ENCODE assay signal across 8 cellular contexts in the genomic region with DNA sequence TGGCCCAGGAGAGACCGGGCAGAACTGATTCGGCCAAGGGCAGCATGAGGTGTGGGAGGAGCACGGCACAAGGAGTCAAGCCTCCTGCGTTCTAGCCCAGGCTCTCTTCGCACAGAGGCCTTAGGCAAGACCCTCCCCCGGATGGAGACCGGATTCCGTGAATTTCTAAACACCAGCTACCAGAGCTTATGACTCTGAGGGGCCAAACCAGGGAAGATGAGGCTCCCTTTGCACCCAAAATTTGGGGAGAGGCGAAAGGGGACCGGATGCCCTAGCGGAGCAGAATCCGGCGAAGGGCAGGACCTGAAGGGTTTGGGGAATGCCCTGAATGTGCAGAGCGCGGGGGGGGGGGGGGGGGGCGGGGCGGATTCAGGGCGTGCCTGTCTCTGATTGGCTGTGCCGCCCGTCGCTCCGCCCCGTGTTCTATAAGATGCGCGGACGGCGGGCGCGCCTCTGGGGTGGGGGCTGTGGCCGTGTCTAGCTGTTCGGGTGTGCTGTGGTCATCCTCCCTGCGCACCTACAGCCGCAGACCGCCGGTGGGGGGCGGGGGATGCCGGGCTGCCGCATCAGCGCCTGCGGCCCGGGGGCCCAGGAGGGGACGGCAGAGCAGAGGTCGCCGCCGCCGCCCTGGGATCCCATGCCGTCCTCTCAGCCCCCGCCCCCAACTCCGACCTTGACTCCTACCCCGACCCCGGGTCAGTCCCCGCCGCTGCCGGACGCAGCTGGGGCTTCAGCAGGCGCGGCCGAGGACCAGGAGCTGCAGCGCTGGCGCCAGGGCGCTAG. TPM values are rescaled to one million over a fixed set of nuclear protein-coding genes. Genes with fewer than 3 reads are reported as not detected.
DNase-seq lines count a peak whose midpoint lies in the region; ATAC-seq and TF ChIP-seq lines count a peak whose summit lies in the region.

A gene with protein sequence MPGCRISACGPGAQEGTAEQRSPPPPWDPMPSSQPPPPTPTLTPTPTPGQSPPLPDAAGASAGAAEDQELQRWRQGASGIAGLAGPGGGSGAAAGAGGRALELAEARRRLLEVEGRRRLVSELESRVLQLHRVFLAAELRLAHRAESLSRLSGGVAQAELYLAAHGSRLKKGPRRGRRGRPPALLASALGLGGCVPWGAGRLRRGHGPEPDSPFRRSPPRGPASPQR (plus strand): TSS at position 456 of the 783 bp plus-strand sequence. CDS start 95 bp downstream, at position 551.

- ATAC-seq in HG03108 (IDR thresholded peaks at IDR 0.05; ENCODE audit: unreplicated experiment): peak; percentile 33
- ATAC-seq in esophagus mucosa: peak; percentile 63
- ATAC-seq in GM18517 (IDR thresholded peaks at IDR 0.05; ENCODE audit: unreplicated experiment): no peak

- peaks cover 65% of the 10 kb centered on the region for H3K27me3 Mint-ChIP-seq in activated T-cell treated with anti-CD3 and anti-CD28 coated beads, Interleukin-2, amount 50 U/mL, for 24 hours

- 0 out of 2 replicates have a peak within 1 kb of the TSS, but pooled peaks have one; percentile 30 for H2AFZ ChIP-seq in OCI-LY3 (ENCODE audit: low read depth, low read length)

- H3K9me3 ChIP-seq in OCI-LY3 (ENCODE audit: insufficient read depth, low read length) (no peaks in the 10 kb centered on the region), muscle layer of duodenum (ENCODE audit: control insufficient read depth in 1 of 2, low read length in 2 of 2) (no peaks in the 10 kb centered on the region)

- H3K36me3 Mint-ChIP-seq in activated T-cell treated with anti-CD3 and anti-CD28 coated beads, Interleukin-2, amount 50 U/mL, for 24 hours (ENCODE audit: low read depth): no peaks in the 10 kb centered on the region

- H3K4me1 Mint-ChIP-seq in activated T-cell treated with anti-CD3 and anti-CD28 coated beads, Interleukin-2, amount 50 U/mL, for 24 hours (ENCODE audit: low read depth): peaks cover 26% of the 10 kb centered on the region

- peak within 1 kb of the TSS; percentile 76 for H3K4me3 Mint-ChIP-seq in activated T-cell treated with anti-CD3 and anti-CD28 coated beads, Interleukin-2, amount 50 U/mL, for 24 hours

- H3K4me3 ChIP-seq in OCI-LY3 (ENCODE audit: low read length) (peak within 1 kb of the TSS; percentile 78), muscle layer of duodenum (ENCODE audit: low read depth in 1 of 2, low read length in 2 of 2) (peak within 1 kb of the TSS; percentile 42 to 81)

- H3K27ac ChIP-seq in OCI-LY3 (ENCODE audit: low read length): no peak within 1 kb of the TSS
- H3K27ac ChIP-seq in muscle layer of duodenum (ENCODE audit: low read length): peak within 1 kb of the TSS; percentile 16

- no peaks in the 10 kb centered on the region for H4K20me1 ChIP-seq in OCI-LY3 (ENCODE audit: insufficient read depth, low read length)

- no peaks in the 10 kb centered on the region for H3K9me3 Mint-ChIP-seq in activated T-cell treated with anti-CD3 and anti-CD28 coated beads, Interleukin-2, amount 50 U/mL, for 24 hours

- no peak within 1 kb of the TSS for H3K27ac Mint-ChIP-seq in activated T-cell treated with anti-CD3 and anti-CD28 coated beads, Interleukin-2, amount 50 U/mL, for 24 hours

- H3K9ac ChIP-seq in OCI-LY3 (ENCODE audit: low read length): peak within 1 kb of the TSS; percentile 39; the same call in 1 of the 2 replicates

- peaks cover 3% of the 10 kb centered on the region; the same call in 1 of the 2 replicates for H3K4me1 ChIP-seq in OCI-LY3 (ENCODE audit: low read length)
- peaks cover 11 to 39% of the 10 kb centered on the region in 2 donors for H3K4me1 ChIP-seq in muscle layer of duodenum (ENCODE audit: control insufficient read depth in 1 of 2, insufficient read depth in 2 of 2, low read length in 2 of 2)

- H3K79me2 ChIP-seq in OCI-LY3 (ENCODE audit: low read length): no peaks in the 10 kb centered on the region

- no peak for TF ChIP-seq CTCF in OCI-LY3 (IDR thresholded peaks at IDR 0.05; ENCODE audit: low read depth, low read length)

- DNase-seq in EL: peak; percentile 82
- DNase-seq in activated T-cell treated with anti-CD3 and anti-CD28 coated beads, Interleukin-2, amount 50 U/mL, for 24 hours: peak; percentile 84
- peak; percentile 79 for DNase-seq in stimulated activated CD8-positive, alpha-beta memory T cell treated with anti-CD3 and anti-CD28 coated beads, Interleukin-4, amount 100 ng/mL, for 48 hours

- H3K36me3 ChIP-seq in OCI-LY3 (replicated peaks; ENCODE audit: low read depth, low read length): no peaks in the 10 kb centered on the region
- no peaks in the 10 kb centered on the region for H3K36me3 ChIP-seq in muscle layer of duodenum (ENCODE audit: control insufficient read depth in 1 of 2, insufficient read depth in 2 of 2, low read length in 2 of 2)

- peak within 1 kb of the TSS; percentile 80 for H3K4me2 ChIP-seq in OCI-LY3 (ENCODE audit: low read length)

- H3K27me3 ChIP-seq in OCI-LY3 (ENCODE audit: low read depth, low read length) (0 out of 2 replicates have a peak, but pooled peaks cover 3% of the 10 kb centered on the region), muscle layer of duodenum (ENCODE audit: low read depth, low read length) (peaks cover 18% of the 10 kb centered on the region)

RNA-seq across cellular contexts. Expression of the gene that starts here (rescaled TPM):
- 75.0 TPM for total RNA-seq in esophagus mucosa
